Comparison of ENCODE assay signal across 1 cellular context in the genomic region with DNA sequence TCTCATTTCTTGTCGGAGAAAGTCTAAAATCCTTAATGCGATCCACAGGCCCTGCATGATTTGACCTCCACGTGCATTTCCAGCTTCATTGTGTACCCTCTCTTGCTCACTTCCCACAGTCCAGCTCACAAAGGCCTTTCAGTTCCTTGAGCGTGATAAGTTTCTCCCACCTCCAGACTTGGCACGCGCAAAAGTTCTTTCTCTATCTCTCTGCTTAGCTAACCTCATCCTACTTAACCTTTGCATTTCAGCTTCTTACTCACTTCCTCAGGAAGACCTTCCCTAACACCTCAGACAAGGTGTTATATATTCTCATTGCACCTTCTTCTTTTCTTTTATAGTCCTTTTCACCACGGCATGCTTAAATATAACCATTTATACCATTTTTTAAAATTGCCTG.
TF ChIP-seq lines count a peak whose summit lies in the region.

No MANE protein-coding gene starts in this region.

TF ChIP-seq in K562, 482 proteins besides CTCF, POLR2A, EP300 and RAD21 (continued from another document):
- TF ChIP-seq, protein P1, sequence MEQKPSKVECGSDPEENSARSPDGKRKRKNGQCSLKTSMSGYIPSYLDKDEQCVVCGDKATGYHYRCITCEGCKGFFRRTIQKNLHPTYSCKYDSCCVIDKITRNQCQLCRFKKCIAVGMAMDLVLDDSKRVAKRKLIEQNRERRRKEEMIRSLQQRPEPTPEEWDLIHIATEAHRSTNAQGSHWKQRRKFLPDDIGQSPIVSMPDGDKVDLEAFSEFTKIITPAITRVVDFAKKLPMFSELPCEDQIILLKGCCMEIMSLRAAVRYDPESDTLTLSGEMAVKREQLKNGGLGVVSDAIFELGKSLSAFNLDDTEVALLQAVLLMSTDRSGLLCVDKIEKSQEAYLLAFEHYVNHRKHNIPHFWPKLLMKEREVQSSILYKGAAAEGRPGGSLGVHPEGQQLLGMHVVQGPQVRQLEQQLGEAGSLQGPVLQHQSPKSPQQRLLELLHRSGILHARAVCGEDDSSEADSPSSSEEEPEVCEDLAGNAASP (IDR thresholded peaks at IDR 0.05) = no peak
- TF ChIP-seq FIP1L1 (IDR thresholded peaks at IDR 0.05; ENCODE audit: low read depth, low read length, poor library complexity, severe bottlenecking) (no peak), ATF7 (IDR thresholded peaks at IDR 0.05) (no peak), RBM22 (IDR thresholded peaks at IDR 0.05; ENCODE audit: low read depth, low read length, poor library complexity, severe bottlenecking) (no peak)
TF ChIP-seq in K562: peak in this region for 0.
